Comparison of ENCODE assay signal across 1 cellular context in genomic region chr22:25420925-25421904, GRCh38.
A peak's percentile ranks its signal among the peaks of the same experiment; 100 is the strongest.
TF ChIP-seq lines count a peak whose summit lies in the region.

No MANE protein-coding gene starts in this region.

TF ChIP-seq in HEK293, 187 proteins besides CTCF, POLR2A, EP300 and RAD21 (continued from another document):
- TF ChIP-seq PRDM10 (tag by site-specific recombination; IDR thresholded peaks at IDR 0.05), result peak; percentile 58
- no peak for TF ChIP-seq ZNF133 (tag by site-specific recombination; IDR thresholded peaks at IDR 0.05)
- no peak for TF ChIP-seq ZNF658 (tag by site-specific recombination; IDR thresholded peaks at IDR 0.05)
- 0 out of 2 replicates have a peak, but pooled peaks have one; percentile 44 for TF ChIP-seq ZBTB48 (tag by site-specific recombination; IDR thresholded peaks at IDR 0.05)
- no peak for TF ChIP-seq ZNF302 (tag by site-specific recombination; IDR thresholded peaks at IDR 0.05; ENCODE audit: low read depth)
- no peak for TF ChIP-seq ZFP37 (tag by site-specific recombination; IDR thresholded peaks at IDR 0.05)
- TF ChIP-seq FEZF1 (tag by site-specific recombination; IDR thresholded peaks at IDR 0.05), result peak; percentile 68
- TF ChIP-seq ZNF707 (tag by site-specific recombination; IDR thresholded peaks at IDR 0.05), result no peak
- no peak for TF ChIP-seq ZNF433 (tag by site-specific recombination; IDR thresholded peaks at IDR 0.05; ENCODE audit: low read depth)
- TF ChIP-seq ZNF670 (tag by site-specific recombination; IDR thresholded peaks at IDR 0.05; ENCODE audit: low read depth), result no peak
- TF ChIP-seq ZNF776 (tag by site-specific recombination; IDR thresholded peaks at IDR 0.05; ENCODE audit: borderline replicate concordance), result no peak
- TF ChIP-seq ZNF580 (tag by site-specific recombination; IDR thresholded peaks at IDR 0.05), result no peak
- no peak for TF ChIP-seq BCL6B (tag by site-specific recombination; IDR thresholded peaks at IDR 0.05)
- TF ChIP-seq ZNF169 (tag by site-specific recombination; IDR thresholded peaks at IDR 0.05), result no peak
- TF ChIP-seq ZNF335 (tag by site-specific recombination; conservative IDR thresholded peaks at IDR 0.05), result 0 out of 2 replicates have a peak, but pooled peaks have one; percentile 34
- no peak for TF ChIP-seq ZNF501 (tag by site-specific recombination; IDR thresholded peaks at IDR 0.05)
- TF ChIP-seq ZFP69B (tag by site-specific recombination; IDR thresholded peaks at IDR 0.05), result no peak
- no peak for TF ChIP-seq PRDM4 (tag by site-specific recombination; IDR thresholded peaks at IDR 0.05)
- TF ChIP-seq ZNF24 (tag by site-specific recombination; IDR thresholded peaks at IDR 0.05), result no peak
- TF ChIP-seq SCRT1 (tag by site-specific recombination; IDR thresholded peaks at IDR 0.05; ENCODE audit: borderline replicate concordance), result peak; percentile 89; the same call in 1 of the 2 replicates
- TF ChIP-seq BCL11A (tag by site-specific recombination; IDR thresholded peaks at IDR 0.05; ENCODE audit: low read depth), result no peak
- TF ChIP-seq BCL11B (tag by site-specific recombination; IDR thresholded peaks at IDR 0.05; ENCODE audit: low read depth), result no peak
- peak; percentile 52; the same call in 1 of the 2 replicates for TF ChIP-seq ZBTB8A (tag by site-specific recombination; IDR thresholded peaks at IDR 0.05)
- TF ChIP-seq ZIC2 (tag by site-specific recombination; IDR thresholded peaks at IDR 0.05), result peak; percentile 43; the same call in 1 of the 2 replicates
- TF ChIP-seq KLF16 (tag by site-specific recombination; IDR thresholded peaks at IDR 0.05), result no peak
- TF ChIP-seq ZNF292 (tag by site-specific recombination; IDR thresholded peaks at IDR 0.05; ENCODE audit: borderline replicate concordance, low read depth), result no peak
- TF ChIP-seq GLI4 (tag by site-specific recombination; IDR thresholded peaks at IDR 0.05), result no peak
- TF ChIP-seq GLIS1 (tag by site-specific recombination; IDR thresholded peaks at IDR 0.05), result peak; percentile 60
- TF ChIP-seq ZNF600 (tag by site-specific recombination; IDR thresholded peaks at IDR 0.05), result no peak
- TF ChIP-seq AEBP2 (tag by site-specific recombination; IDR thresholded peaks at IDR 0.05; ENCODE audit: borderline replicate concordance), result no peak
TF ChIP-seq in HEK293: peak in this region for 13.
